In genomic region chr5:472076-472655, GRCh38 we compare ENCODE assay signal across 8 cellular contexts. TPM values are rescaled to one million over a fixed set of nuclear protein-coding genes. Genes with fewer than 3 reads are reported as not detected.
DNase-seq lines count a peak whose midpoint lies in the region; ATAC-seq and TF ChIP-seq lines count a peak whose summit lies in the region.

No MANE protein-coding gene starts in this region.

- peaks cover 0 to 20% (median under 1%) of the 10 kb centered on the region in 4 donors for H3K36me3 ChIP-seq in esophagus muscularis mucosa

- intact Hi-C loops in esophagus muscularis mucosa (cut with DNase I), result loop anchor here (5.0 kb wide), 1 partner anchor 140 kb away; the partner anchor contains the start of gene CEP72

- DNase-seq in activated naive CD4-positive, alpha-beta T cell (lab: John Stamatoyannopoulos, UW), result no peak
- DNase-seq in esophagus muscularis mucosa (ENCODE audit: extremely low spot score), result no peak
- no peak for DNase-seq in neural crest cell (ENCODE audit: low read depth, low spot score)
- DNase-seq in cortex of kidney (lab: John Stamatoyannopoulos, UW), result no peak
- no peak for DNase-seq in MV-4-11 (lab: John Stamatoyannopoulos, UW)

- TF ChIP-seq POLR2A in esophagus muscularis mucosa (IDR thresholded peaks at IDR 0.05; ENCODE audit: low read depth), result no peak

- peaks cover 3% of the 10 kb centered on the region for H3K27me3 Mint-ChIP-seq in activated naive CD4-positive, alpha-beta T cell treated with anti-CD3 and anti-CD28 coated beads, Interleukin-2, amount 50 U/mL, for 24 hours
- peaks cover 7% of the 10 kb centered on the region for H3K27me3 Mint-ChIP-seq in T-helper 1 cell treated with Interleukin-12 subunit alpha and Interleukin-12 subunit beta and Interleukin-4 antibody, amounts not matched to agents 30 μg/mL and 1 μg/mL, for 36 hours (ENCODE audit: low read depth)
- peaks cover 27% of the 10 kb centered on the region for H3K27me3 Mint-ChIP-seq in neural crest cell (ENCODE audit: low read depth)

- no peaks in the 10 kb centered on the region for H3K9me3 Mint-ChIP-seq in activated naive CD4-positive, alpha-beta T cell treated with anti-CD3 and anti-CD28 coated beads, Interleukin-2, amount 50 U/mL, for 24 hours
- H3K9me3 Mint-ChIP-seq in T-helper 1 cell treated with Interleukin-12 subunit alpha and Interleukin-12 subunit beta and Interleukin-4 antibody, amounts not matched to agents 30 μg/mL and 1 μg/mL, for 36 hours, result no peaks in the 10 kb centered on the region
- H3K9me3 Mint-ChIP-seq in neural crest cell, result no peaks in the 10 kb centered on the region

- TF ChIP-seq EP300 in esophagus muscularis mucosa (IDR thresholded peaks at IDR 0.05), result no peak

- TF ChIP-seq CTCF in esophagus muscularis mucosa (IDR thresholded peaks at IDR 0.05) (no peak), neural crest cell (conservative IDR thresholded peaks at IDR 0.05) (no peak)

- peaks cover 0 to 26% (median 22%) of the 10 kb centered on the region in 4 donors for H3K27me3 ChIP-seq in esophagus muscularis mucosa

- no peaks in the 10 kb centered on the region for H3K9me3 ChIP-seq in esophagus muscularis mucosa

- H3K4me3 Mint-ChIP-seq in activated naive CD4-positive, alpha-beta T cell treated with anti-CD3 and anti-CD28 coated beads, Interleukin-2, amount 50 U/mL, for 24 hours, result peak overlapping the region; percentile 92
- peak overlapping the region; percentile 76 for H3K4me3 Mint-ChIP-seq in T-helper 1 cell treated with Interleukin-12 subunit alpha and Interleukin-12 subunit beta and Interleukin-4 antibody, amounts not matched to agents 30 μg/mL and 1 μg/mL, for 36 hours
- H3K4me3 Mint-ChIP-seq in neural crest cell, result peak overlapping the region; percentile 84

- ATAC-seq in HG03025 (IDR thresholded peaks at IDR 0.05; ENCODE audit: low FRiP score, unreplicated experiment), result peak; percentile 22

- peak overlapping the region; percentile 80 for H3K27ac Mint-ChIP-seq in activated naive CD4-positive, alpha-beta T cell treated with anti-CD3 and anti-CD28 coated beads, Interleukin-2, amount 50 U/mL, for 24 hours
- H3K27ac Mint-ChIP-seq in T-helper 1 cell treated with Interleukin-12 subunit alpha and Interleukin-12 subunit beta and Interleukin-4 antibody, amounts not matched to agents 30 μg/mL and 1 μg/mL, for 36 hours, result peak overlapping the region; percentile 67
- H3K27ac Mint-ChIP-seq in neural crest cell (ENCODE audit: unreplicated experiment), result no peak overlapping the region

- peak overlapping the region; percentile 78 to 83 (median 81) for H3K27ac ChIP-seq in esophagus muscularis mucosa (replicated peaks in 1 of 4)

- H3K4me1 Mint-ChIP-seq in activated naive CD4-positive, alpha-beta T cell treated with anti-CD3 and anti-CD28 coated beads, Interleukin-2, amount 50 U/mL, for 24 hours, result peaks cover 18% of the 10 kb centered on the region
- H3K4me1 Mint-ChIP-seq in T-helper 1 cell treated with Interleukin-12 subunit alpha and Interleukin-12 subunit beta and Interleukin-4 antibody, amounts not matched to agents 30 μg/mL and 1 μg/mL, for 36 hours (ENCODE audit: low read depth), result peaks cover 15% of the 10 kb centered on the region
- H3K4me1 Mint-ChIP-seq in neural crest cell, result peaks cover 7% of the 10 kb centered on the region

- peaks cover 2% of the 10 kb centered on the region for H3K36me3 Mint-ChIP-seq in activated naive CD4-positive, alpha-beta T cell treated with anti-CD3 and anti-CD28 coated beads, Interleukin-2, amount 50 U/mL, for 24 hours
- peaks cover 9% of the 10 kb centered on the region for H3K36me3 Mint-ChIP-seq in T-helper 1 cell treated with Interleukin-12 subunit alpha and Interleukin-12 subunit beta and Interleukin-4 antibody, amounts not matched to agents 30 μg/mL and 1 μg/mL, for 36 hours (ENCODE audit: low read depth)
- H3K36me3 Mint-ChIP-seq in neural crest cell (ENCODE audit: low read depth), result no peaks in the 10 kb centered on the region

- WGBS in esophagus muscularis mucosa, result 27% methylated on average over 20 of the region's 30 CpGs

- peak overlapping the region; percentile 83 to 98 (median 91) for H3K4me3 ChIP-seq in esophagus muscularis mucosa

- H3K4me1 ChIP-seq in esophagus muscularis mucosa, result peaks cover 23 to 49% (median 38%) of the 10 kb centered on the region in 4 donors

RNA-seq across cellular contexts. Expression of gene EXOC3, which starts 29.2 kb away (rescaled TPM):
- 10 to 100 TPM; 48.6 to 82.1 (median 59.3) TPM for total RNA-seq in esophagus muscularis mucosa
- total RNA-seq in neural crest cell, result 56.0 and 61.3 TPM in 2 replicates

RNA-seq across cellular contexts. Expression of gene SLC9A3, which starts 52.1 kb away (rescaled TPM):
- total RNA-seq in esophagus muscularis mucosa, result 1 to 10 TPM; 1.7 to 5.0 (median 2.8) TPM
- total RNA-seq in neural crest cell, result 1.5 and 1.7 TPM in 2 replicates
